16 cellular contexts compared by ENCODE assay signal in genomic region chr14:99535908-99536778, GRCh38.
"Had no signal": no experiment of that assay in that cellular context is flagged by ENCODE, and none has a peak within 500 bp of the region (broad histone marks: within the 10 kb centered on the region; RNA-seq: fewer than 3 reads in every experiment).

No MANE protein-coding gene starts in this region.

- H3K27ac Mint-ChIP-seq: activated CD8-positive, alpha-beta T cell treated with anti-CD3 and anti-CD28 coated beads, Interleukin-2, amount 10 ng/mL, durations not matched to agents 7 days and 5 days; activated naive CD8-positive, alpha-beta T cell treated with anti-CD3 and anti-CD28 coated beads for 36 hours; dendritic cell treated with granulocyte-macrophage colony-stimulating factor and Interleukin-4, amounts not matched to agents 40 ng/mL and 50 ng/mL, for 4 days; stimulated activated memory B cell treated with anti-CD40 and anti-IgM and Interleukin-4, amounts not matched to agents 10 μg/mL and 1 μg/mL and 100 μg/mL, for 72 hours; T-helper 1 cell treated with Interleukin-12 subunit alpha and Interleukin-12 subunit beta and Interleukin-4 antibody, amounts not matched to agents 30 μg/mL and 1 μg/mL, for 36 hours had no signal

- H3K27me3 ChIP-seq: gastrocnemius medialis, pancreas had no signal

- H3K27ac ChIP-seq: epithelial cell of prostate, gastrocnemius medialis, pancreas, tibial artery had no signal

- H3K36me3 Mint-ChIP-seq: activated naive CD8-positive, alpha-beta T cell treated with anti-CD3 and anti-CD28 coated beads for 36 hours; naive thymus-derived CD4-positive, alpha-beta T cell; stimulated activated memory B cell treated with anti-CD40 and anti-IgM and Interleukin-4, amounts not matched to agents 10 μg/mL and 1 μg/mL and 100 μg/mL, for 72 hours had no signal

- ATAC-seq: activated CD8-positive, alpha-beta T cell treated with anti-CD3 and anti-CD28 coated beads, Interleukin-2, amount 10 ng/mL, durations not matched to agents 7 days and 5 days; gastrocnemius medialis; left colon; naive thymus-derived CD4-positive, alpha-beta T cell; pancreas; stimulated activated memory B cell treated with anti-CD40 and anti-IgM and Interleukin-4, amounts not matched to agents 10 μg/mL and 1 μg/mL and 100 μg/mL, for 72 hours had no signal

- H3K27me3 Mint-ChIP-seq: activated naive CD8-positive, alpha-beta T cell treated with anti-CD3 and anti-CD28 coated beads for 36 hours; dendritic cell treated with granulocyte-macrophage colony-stimulating factor and Interleukin-4, amounts not matched to agents 40 ng/mL and 50 ng/mL, for 4 days; naive thymus-derived CD4-positive, alpha-beta T cell had no signal

- H3K4me3 Mint-ChIP-seq: activated CD8-positive, alpha-beta T cell treated with anti-CD3 and anti-CD28 coated beads, Interleukin-2, amount 10 ng/mL, durations not matched to agents 7 days and 5 days; activated naive CD8-positive, alpha-beta T cell treated with anti-CD3 and anti-CD28 coated beads for 36 hours; dendritic cell treated with granulocyte-macrophage colony-stimulating factor and Interleukin-4, amounts not matched to agents 40 ng/mL and 50 ng/mL, for 4 days; naive thymus-derived CD4-positive, alpha-beta T cell; stimulated activated memory B cell treated with anti-CD40 and anti-IgM and Interleukin-4, amounts not matched to agents 10 μg/mL and 1 μg/mL and 100 μg/mL, for 72 hours; T-helper 1 cell treated with Interleukin-12 subunit alpha and Interleukin-12 subunit beta and Interleukin-4 antibody, amounts not matched to agents 30 μg/mL and 1 μg/mL, for 36 hours had no signal

- H3K9me3 ChIP-seq: gastrocnemius medialis, pancreas, tibial artery had no signal

- FAIRE-seq: islet of Langerhans, pancreas had no signal

- DNase-seq: activated CD4-positive, alpha-beta T cell treated with anti-CD3 and anti-CD28 coated beads for 4 hours; activated CD8-positive, alpha-beta memory T cell treated with anti-CD3 and anti-CD28 coated beads, Interleukin-2, amount 50 U/mL, for 48 hours; activated CD8-positive, alpha-beta T cell treated with anti-CD3 and anti-CD28 coated beads, Interleukin-2, amount 10 ng/mL, durations not matched to agents 7 days and 5 days; activated naive CD8-positive, alpha-beta T cell treated with anti-CD3 and anti-CD28 coated beads for 36 hours; gastrocnemius medialis; left colon; naive thymus-derived CD4-positive, alpha-beta T cell; stimulated activated CD4-positive, alpha-beta T cell treated with anti-CD3 and anti-CD28 coated beads, Interleukin-2, amount 100 ng/mL, for 48 hours; tibial artery had no signal

- H3K4me3 ChIP-seq: gastrocnemius medialis, lung, pancreas, tibial artery had no signal

- H3K36me3 ChIP-seq: gastrocnemius medialis, pancreas, tibial artery had no signal

- H3K9me3 Mint-ChIP-seq: activated naive CD8-positive, alpha-beta T cell treated with anti-CD3 and anti-CD28 coated beads for 36 hours; dendritic cell treated with granulocyte-macrophage colony-stimulating factor and Interleukin-4, amounts not matched to agents 40 ng/mL and 50 ng/mL, for 4 days; naive thymus-derived CD4-positive, alpha-beta T cell; stimulated activated memory B cell treated with anti-CD40 and anti-IgM and Interleukin-4, amounts not matched to agents 10 μg/mL and 1 μg/mL and 100 μg/mL, for 72 hours; T-helper 1 cell treated with Interleukin-12 subunit alpha and Interleukin-12 subunit beta and Interleukin-4 antibody, amounts not matched to agents 30 μg/mL and 1 μg/mL, for 36 hours had no signal
